7 cellular contexts compared by ENCODE assay signal in genomic region chr19:3606174-3606689, GRCh38. TPM values are rescaled to one million over a fixed set of nuclear protein-coding genes. Genes with fewer than 3 reads are reported as not detected.
DNase-seq lines count a peak whose midpoint lies in the region; ATAC-seq, FAIRE-seq and TF ChIP-seq lines count a peak whose summit lies in the region.
"Had no signal": no experiment of that assay in that cellular context is flagged by ENCODE, and none has a peak within 500 bp of the region (broad histone marks: within the 10 kb centered on the region; RNA-seq: fewer than 3 reads in every experiment).

No MANE protein-coding gene starts in this region.

- H3K27me3 ChIP-seq in thymus (ENCODE audit: control insufficient read depth, insufficient read depth): peaks cover 27% of the 10 kb centered on the region

- H3K9me3 ChIP-seq in A549: no peaks in the 10 kb centered on the region
- H3K9me3 ChIP-seq in thymus (ENCODE audit: control insufficient read depth): no peaks in the 10 kb centered on the region

- TF ChIP-seq CTCF in A549 (IDR thresholded peaks at IDR 0.05) (no peak), fibroblast of pulmonary artery (IDR thresholded peaks at IDR 0.05; ENCODE audit: low read length, missing control alignments) (no peak)

- no peak for TF ChIP-seq RAD21 in A549 (conservative IDR thresholded peaks at IDR 0.05 in 1 of 2, IDR thresholded peaks at IDR 0.05 in 1 of 2)

- no peak for TF ChIP-seq POLR2A in A549 (IDR thresholded peaks at IDR 0.05; ENCODE audit: low read length)

- H3K4me3 ChIP-seq in A549: peak overlapping the region; percentile 40
- H3K4me3 ChIP-seq in fibroblast of pulmonary artery (replicated peaks; ENCODE audit: low read depth, low read length): peak overlapping the region; percentile 58
- peak overlapping the region; percentile 29 for H3K4me3 ChIP-seq in thymus (ENCODE audit: low read length)

- WGBS in A549 (ENCODE audit: missing lambda C conversion rate): 73% methylated on average over 2 of the region's 35 CpGs
- 7% methylated on average over 35 of the region's 35 CpGs for WGBS in thymus

- peaks cover 19% of the 10 kb centered on the region for H3K4me1 ChIP-seq in A549
- peaks cover 7% of the 10 kb centered on the region for H3K4me1 ChIP-seq in thymus (ENCODE audit: control insufficient read depth, insufficient read depth, low read length)

- no peak for FAIRE-seq in A549 (lab: Jason Lieb, UNC)
- FAIRE-seq: GM18507 had no signal

- ATAC-seq in A549: peak; percentile 31 to 62; a peak in 4 of 6 replicates
- no peak for ATAC-seq in GM21576 (IDR thresholded peaks at IDR 0.05; ENCODE audit: unreplicated experiment)
- no peak for ATAC-seq in HG03520 (IDR thresholded peaks at IDR 0.05; ENCODE audit: unreplicated experiment)

- CTCF ChIA-PET in A549 (lab: Yijun Ruan, JAX): no interaction called here

- H3K36me3 ChIP-seq in thymus (ENCODE audit: control insufficient read depth, insufficient read depth): peaks cover 14% of the 10 kb centered on the region

- H3K27ac ChIP-seq in A549 (peak overlapping the region; percentile 72 to 91), thymus (ENCODE audit: low read depth) (no peak overlapping the region)

- POLR2A ChIA-PET in A549 (lab: Yijun Ruan, JAX): no interaction called here

- DNase-seq in A549 (ENCODE audit: low read depth in 1 of 2, low spot score in 1 of 2): no peak
- peak; percentile 13 for DNase-seq in NCI-H146 treated with DMSO at 0.1 percent for 48 hours (lab: John Stamatoyannopoulos, UW; ENCODE audit: unreplicated experiment)
- no peak for DNase-seq in fibroblast of pulmonary artery (ENCODE audit: low read depth)

- peak overlapping the region; percentile 84 for H3K4me2 ChIP-seq in A549

- no peak for TF ChIP-seq EP300 in A549 (IDR thresholded peaks at IDR 0.05)

TF ChIP-seq in A549, 52 proteins besides CTCF, POLR2A, EP300 and RAD21:
- TF ChIP-seq MAX (IDR thresholded peaks at IDR 0.05) (no peak), CBX8 (IDR thresholded peaks at IDR 0.05) (no peak), ATOH8 (CRISPR knock-in tag; IDR thresholded peaks at IDR 0.05; ENCODE audit: low read depth) (no peak), CEBPB (IDR thresholded peaks at IDR 0.05) (no peak), ESRRA (IDR thresholded peaks at IDR 0.05; ENCODE audit: borderline replicate concordance, low read length) (no peak), E2F6 (IDR thresholded peaks at IDR 0.05; ENCODE audit: borderline replicate concordance, low read depth) (no peak)

RNA-seq across cellular contexts. Expression of gene TBXA2R, which starts 0.4 kb away (rescaled TPM):
- polyA plus RNA-seq in A549 (2011; rRNA removed): 0.13 and 0.26 TPM in 2 replicates
- polyA plus RNA-seq in A549 (2012; cell fraction: cytosol; rRNA removed): 0.59 and 1.00 TPM in 2 replicates
- polyA plus RNA-seq in A549 (2012; cell fraction: nucleus; rRNA removed): 0.91 and 1.0 TPM in 2 replicates
- polyA plus RNA-seq in A549 (2017; fragmentation: RNase III; extraction: RNeasy Plus Mini Kit Qiagen cat#74134 plus additional on column Dnase treatment): 0.49 to 0.62 TPM (median 0.49 TPM) in 3 replicates
- polyA minus RNA-seq in A549 (2011; rRNA and poly(A)+ RNA removed): 0.10 and 0.12 TPM in 2 replicates
- 1.2 TPM for polyA plus RNA-seq in thymus

RNA-seq across cellular contexts. Expression of gene CACTIN, which starts 20.4 kb away (rescaled TPM):
- 6.4 and 8.3 TPM in 2 replicates for polyA plus RNA-seq in A549 (2011; rRNA removed)
- polyA plus RNA-seq in A549 (2012; cell fraction: cytosol; rRNA removed): 21.6 and 28.8 TPM in 2 replicates
- polyA plus RNA-seq in A549 (2012; cell fraction: nucleus; rRNA removed): 44.9 and 67.0 TPM in 2 replicates
- polyA plus RNA-seq in A549 (2017; fragmentation: RNase III; extraction: RNeasy Plus Mini Kit Qiagen cat#74134 plus additional on column Dnase treatment): 14.6 to 15.3 TPM (median 14.9 TPM) in 3 replicates
- polyA minus RNA-seq in A549 (2011; rRNA and poly(A)+ RNA removed): 5.4 and 8.2 TPM in 2 replicates
- 20.4 TPM for polyA plus RNA-seq in thymus

RNA-seq across cellular contexts. Expression of gene GIPC3, which starts 21.0 kb away (rescaled TPM):
- polyA plus RNA-seq in A549 (2011; rRNA removed): 0.05 and 0.20 TPM in 2 replicates
- 0.08 and 0.14 TPM in 2 replicates for polyA plus RNA-seq in A549 (2012; cell fraction: cytosol; rRNA removed)
- 0.15 and 0.16 TPM in 2 replicates for polyA plus RNA-seq in A549 (2012; cell fraction: nucleus; rRNA removed)
- polyA plus RNA-seq in A549 (2017; fragmentation: RNase III; extraction: RNeasy Plus Mini Kit Qiagen cat#74134 plus additional on column Dnase treatment): 0.07 to 0.15 TPM (median 0.12 TPM) in 3 replicates
- 0.15 and 0.41 TPM in 2 replicates for polyA minus RNA-seq in A549 (2011; rRNA and poly(A)+ RNA removed)
- polyA plus RNA-seq in thymus: 0.91 TPM

RNA-seq across cellular contexts. Expression of gene HMG20B, which starts 33.5 kb away (rescaled TPM):
- polyA plus RNA-seq in A549 (2011; rRNA removed): 19.6 and 24.2 TPM in 2 replicates
- 46.4 and 58.3 TPM in 2 replicates for polyA plus RNA-seq in A549 (2012; cell fraction: cytosol; rRNA removed)
- 120 and 131 TPM in 2 replicates for polyA plus RNA-seq in A549 (2012; cell fraction: nucleus; rRNA removed)
- 40.0 to 47.1 TPM (median 46.6 TPM) in 3 replicates for polyA plus RNA-seq in A549 (2017; fragmentation: RNase III; extraction: RNeasy Plus Mini Kit Qiagen cat#74134 plus additional on column Dnase treatment)
- 6.6 and 8.4 TPM in 2 replicates for polyA minus RNA-seq in A549 (2011; rRNA and poly(A)+ RNA removed)
- 111 TPM for polyA plus RNA-seq in thymus

RNA-seq across cellular contexts. Expression of gene MFSD12, which starts 48.8 kb away (rescaled TPM):
- polyA plus RNA-seq in A549 (2011; rRNA removed) (52.5 and 54.9 TPM in 2 replicates), A549 (2017; fragmentation: RNase III; extraction: RNeasy Plus Mini Kit Qiagen cat#74134 plus additional on column Dnase treatment) (101 to 115 TPM (median 109 TPM) in 3 replicates), thymus (76.0 TPM)
- polyA plus RNA-seq in A549 (2012; cell fraction: cytosol; rRNA removed): 123 and 172 TPM in 2 replicates
- polyA plus RNA-seq in A549 (2012; cell fraction: nucleus; rRNA removed): 386 and 515 TPM in 2 replicates
- 45.4 and 59.7 TPM in 2 replicates for polyA minus RNA-seq in A549 (2011; rRNA and poly(A)+ RNA removed)

Comparison
In these comparisons a context has a peak if more than half of its experiments do, and no peak if none do; other contexts are left out.
1. ATAC-seq: peak in A549 (2 of 2); none in GM21576 (single experiment) and HG03520 (single experiment).
2. Peak in every context shown above with its lines, with median percentiles within 50 percentile points of each other: H3K4me3 ChIP-seq.